1 cellular context compared by ENCODE assay signal in the genomic region with DNA sequence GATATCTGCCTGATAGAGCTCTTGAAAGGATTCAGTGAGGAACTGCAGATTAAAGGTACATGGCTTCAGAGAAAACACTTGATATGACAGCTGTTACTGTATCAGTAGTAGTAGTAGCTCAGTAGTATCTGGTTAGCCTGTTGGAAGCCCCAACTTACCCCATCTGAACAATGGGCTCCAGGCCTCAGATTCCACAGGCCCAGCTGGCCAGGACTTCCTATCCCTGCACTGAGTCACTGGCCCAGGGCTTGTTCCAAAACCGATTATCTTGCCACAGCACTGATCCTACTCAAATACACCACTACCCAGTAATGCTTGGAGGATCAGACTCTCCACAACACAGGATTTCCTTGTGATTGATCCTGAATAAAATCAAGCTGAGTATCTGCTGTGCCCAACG.
TF ChIP-seq lines count a peak whose summit lies in the region.

No MANE protein-coding gene starts in this region.

TF ChIP-seq in HCT116, 20 proteins besides CTCF, POLR2A, EP300 and RAD21:
- TF ChIP-seq, protein P1, sequence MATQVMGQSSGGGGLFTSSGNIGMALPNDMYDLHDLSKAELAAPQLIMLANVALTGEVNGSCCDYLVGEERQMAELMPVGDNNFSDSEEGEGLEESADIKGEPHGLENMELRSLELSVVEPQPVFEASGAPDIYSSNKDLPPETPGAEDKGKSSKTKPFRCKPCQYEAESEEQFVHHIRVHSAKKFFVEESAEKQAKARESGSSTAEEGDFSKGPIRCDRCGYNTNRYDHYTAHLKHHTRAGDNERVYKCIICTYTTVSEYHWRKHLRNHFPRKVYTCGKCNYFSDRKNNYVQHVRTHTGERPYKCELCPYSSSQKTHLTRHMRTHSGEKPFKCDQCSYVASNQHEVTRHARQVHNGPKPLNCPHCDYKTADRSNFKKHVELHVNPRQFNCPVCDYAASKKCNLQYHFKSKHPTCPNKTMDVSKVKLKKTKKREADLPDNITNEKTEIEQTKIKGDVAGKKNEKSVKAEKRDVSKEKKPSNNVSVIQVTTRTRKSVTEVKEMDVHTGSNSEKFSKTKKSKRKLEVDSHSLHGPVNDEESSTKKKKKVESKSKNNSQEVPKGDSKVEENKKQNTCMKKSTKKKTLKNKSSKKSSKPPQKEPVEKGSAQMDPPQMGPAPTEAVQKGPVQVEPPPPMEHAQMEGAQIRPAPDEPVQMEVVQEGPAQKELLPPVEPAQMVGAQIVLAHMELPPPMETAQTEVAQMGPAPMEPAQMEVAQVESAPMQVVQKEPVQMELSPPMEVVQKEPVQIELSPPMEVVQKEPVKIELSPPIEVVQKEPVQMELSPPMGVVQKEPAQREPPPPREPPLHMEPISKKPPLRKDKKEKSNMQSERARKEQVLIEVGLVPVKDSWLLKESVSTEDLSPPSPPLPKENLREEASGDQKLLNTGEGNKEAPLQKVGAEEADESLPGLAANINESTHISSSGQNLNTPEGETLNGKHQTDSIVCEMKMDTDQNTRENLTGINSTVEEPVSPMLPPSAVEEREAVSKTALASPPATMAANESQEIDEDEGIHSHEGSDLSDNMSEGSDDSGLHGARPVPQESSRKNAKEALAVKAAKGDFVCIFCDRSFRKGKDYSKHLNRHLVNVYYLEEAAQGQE (IDR thresholded peaks at IDR 0.05; ENCODE audit: low read depth), result no peak
- peak; percentile 29; the same call in 1 of the 2 replicates for TF ChIP-seq CBX3 (IDR thresholded peaks at IDR 0.05; ENCODE audit: low read depth)
